19 cellular contexts compared by ENCODE assay signal in genomic region chr18:58870130-58870529, GRCh38. TPM values are rescaled to one million over a fixed set of nuclear protein-coding genes. Genes with fewer than 3 reads are reported as not detected.
DNase-seq lines count a peak whose midpoint lies in the region; ATAC-seq and TF ChIP-seq lines count a peak whose summit lies in the region.
"Had no signal": no experiment of that assay in that cellular context is flagged by ENCODE, and none has a peak within 500 bp of the region (broad histone marks: within the 10 kb centered on the region; RNA-seq: fewer than 3 reads in every experiment).

No MANE protein-coding gene starts in this region.

- DNase-seq in AG10803 (ENCODE audit: low read depth), result peak; percentile 60
- DNase-seq in M059J (ENCODE audit: low read depth), result peak; percentile 74
- no peak for DNase-seq in endodermal cell
- DNase-seq in prostate gland (ENCODE audit: low spot score), result no peak
- no peak for DNase-seq in NCI-H1417 treated with DMSO at 0.1 percent for 48 hours (lab: John Stamatoyannopoulos, UW)
- DNase-seq in activated CD8-positive, alpha-beta T cell treated with anti-CD3 and anti-CD28 coated beads for 36 hours, result no peak
- no peak for DNase-seq in RKO (ENCODE audit: low spot score)
- DNase-seq: activated naive CD4-positive, alpha-beta T cell treated with anti-CD3 and anti-CD28 coated beads, Interleukin-2, amount 50 U/mL, for 16 hours; heart left ventricle; MM.1S; NCI-H2081 treated with DMSO at 0.1 percent for 48 hours; NCI-H82; posterior cingulate gyrus; RPMI8226; T-helper 17 cell had no signal

- no peak overlapping the region for H3K4me3 Mint-ChIP-seq in endodermal cell
- no peak overlapping the region for H3K4me3 Mint-ChIP-seq in activated CD8-positive, alpha-beta T cell treated with anti-CD3 and anti-CD28 coated beads for 36 hours
- H3K4me3 Mint-ChIP-seq: T-helper 17 cell had no signal

- H3K9me3 Mint-ChIP-seq in endodermal cell, result peaks cover 8% of the 10 kb centered on the region
- H3K9me3 Mint-ChIP-seq in activated CD8-positive, alpha-beta T cell treated with anti-CD3 and anti-CD28 coated beads for 36 hours, result peaks cover 4% of the 10 kb centered on the region

- H3K27ac ChIP-seq in endodermal cell (ENCODE audit: low read depth, low read length) (peak overlapping the region; percentile 16), prostate gland (peak overlapping the region; percentile 98 to 100)
- H3K27ac ChIP-seq: epithelial cell of prostate, suprapubic skin had no signal

- peaks cover 80% of the 10 kb centered on the region for H3K36me3 Mint-ChIP-seq in endodermal cell (ENCODE audit: low read depth)
- H3K36me3 Mint-ChIP-seq in activated CD8-positive, alpha-beta T cell treated with anti-CD3 and anti-CD28 coated beads for 36 hours (ENCODE audit: low read depth), result no peaks in the 10 kb centered on the region

- H3K36me3 ChIP-seq in endodermal cell (ENCODE audit: control insufficient read depth, insufficient read depth, low read length) (peaks cover 93% of the 10 kb centered on the region), prostate gland (peaks cover 0 to 4% of the 10 kb centered on the region in 2 donors)

- H3K4me3 ChIP-seq in AG10803 (ENCODE audit: low read length) (no peak overlapping the region), endodermal cell (ENCODE audit: low read length) (peak overlapping the region; percentile 5), prostate gland (no peak overlapping the region)
- H3K4me3 ChIP-seq: heart left ventricle, suprapubic skin had no signal

- peak overlapping the region; percentile 28 for H3K27ac Mint-ChIP-seq in endodermal cell
- no peak overlapping the region for H3K27ac Mint-ChIP-seq in activated CD8-positive, alpha-beta T cell treated with anti-CD3 and anti-CD28 coated beads for 36 hours

- CTCF ChIA-PET in activated CD8-positive, alpha-beta T cell treated with anti-CD3 and anti-CD28 coated beads for 36 hours (lab: Charles Lee), result no interaction called here

- H3K4me1 ChIP-seq in endodermal cell (ENCODE audit: control insufficient read depth, insufficient read depth, low read length) (peaks cover 3% of the 10 kb centered on the region), prostate gland (replicated peaks) (peaks cover 18% of the 10 kb centered on the region)

- no peak for ATAC-seq in activated CD8-positive, alpha-beta T cell treated with anti-CD3 and anti-CD28 coated beads for 36 hours
- no peak for ATAC-seq in HG03196 (IDR thresholded peaks at IDR 0.05; ENCODE audit: unreplicated experiment)
- ATAC-seq: activated CD4-positive, CD25-positive, alpha-beta regulatory T cell treated with anti-CD3 and anti-CD28 coated beads, Interleukin-2, amount 50 U/mL, for 24 hours; T-helper 17 cell had no signal

- H3K27me3 ChIP-seq in endodermal cell (ENCODE audit: control insufficient read depth, insufficient read depth, low read length, poor library complexity, severe bottlenecking), result no peaks in the 10 kb centered on the region
- H3K27me3 ChIP-seq in prostate gland (replicated peaks; ENCODE audit: insufficient read depth), result no peaks in the 10 kb centered on the region
- H3K27me3 ChIP-seq: heart left ventricle, suprapubic skin had no signal

- peaks cover 67% of the 10 kb centered on the region for H3K4me1 Mint-ChIP-seq in endodermal cell
- H3K4me1 Mint-ChIP-seq in activated CD8-positive, alpha-beta T cell treated with anti-CD3 and anti-CD28 coated beads for 36 hours (ENCODE audit: low read depth), result no peaks in the 10 kb centered on the region

- H3K9me3 ChIP-seq in endodermal cell (ENCODE audit: control insufficient read depth, low read length), result peaks cover 12% of the 10 kb centered on the region
- H3K9me3 ChIP-seq in prostate gland, result no peaks in the 10 kb centered on the region
- H3K9me3 ChIP-seq: heart left ventricle, suprapubic skin had no signal

- POLR2A ChIA-PET in activated CD8-positive, alpha-beta T cell treated with anti-CD3 and anti-CD28 coated beads for 36 hours (lab: Charles Lee), result no interaction called here

- H3K27me3 Mint-ChIP-seq in endodermal cell (ENCODE audit: insufficient read depth), result no peaks in the 10 kb centered on the region
- H3K27me3 Mint-ChIP-seq in activated CD8-positive, alpha-beta T cell treated with anti-CD3 and anti-CD28 coated beads for 36 hours, result peaks cover 45% of the 10 kb centered on the region

- WGBS in endodermal cell (ENCODE audit: insufficient coverage in 1 of 2, insufficient read length in 1 of 2), 2 experiments, result 89 to 94% methylated on average over 5 of the region's 5 CpGs
- WGBS in prostate gland, result 57% methylated on average over 5 of the region's 5 CpGs

- TF ChIP-seq CTCF in AG10803 (conservative IDR thresholded peaks at IDR 0.05; ENCODE audit: low read length) (no peak), endodermal cell (conservative IDR thresholded peaks at IDR 0.05) (no peak), prostate gland (IDR thresholded peaks at IDR 0.05) (no peak)
- TF ChIP-seq CTCF in activated CD8-positive, alpha-beta T cell treated with anti-CD3 and anti-CD28 coated beads for 36 hours (IDR thresholded peaks at IDR 0.05), result no peak

- H3K9ac ChIP-seq in endodermal cell (ENCODE audit: extremely low read depth, low read length, poor library complexity, severe bottlenecking), result no peak overlapping the region

- no peak for TF ChIP-seq POLR2A in prostate gland (IDR thresholded peaks at IDR 0.05)

- intact Hi-C loops in prostate gland (cut with DNase I), result no loop called here
- intact Hi-C loops in activated CD8-positive, alpha-beta T cell treated with anti-CD3 and anti-CD28 coated beads for 36 hours (cut with micrococcal nuclease), result no loop called here

RNA-seq across cellular contexts. Expression of gene ZNF532, which starts 5.5 kb away (rescaled TPM):
- 52.2 and 60.9 TPM in 2 replicates for total RNA-seq in M059J (2014; rRNA removed; shearing (Covaris generic))
- 100 to 1,000 TPM; 138 to 207 TPM for total RNA-seq in endodermal cell
- 164 TPM for polyA plus RNA-seq in endodermal cell (2013, experiment 1 of 2)
- polyA plus RNA-seq in endodermal cell (2013, experiment 2 of 2), result 157 TPM
- total RNA-seq in prostate gland, result 100 to 1,000 TPM; 231 to 299 TPM
- total RNA-seq in activated CD8-positive, alpha-beta T cell treated with anti-CD3 and anti-CD28 coated beads for 36 hours, result 1 to 10 TPM; 1.3 to 1.8 TPM

Comparison
In these comparisons a context has a peak if more than half of its experiments do, and no peak if none do; other contexts are left out.
1. DNase-seq: peak in AG10803 (single experiment) and M059J (single experiment); none in endodermal cell (single experiment), prostate gland (single experiment), NCI-H1417 treated with DMSO at 0.1 percent for 48 hours (single experiment), activated CD8-positive, alpha-beta T cell treated with anti-CD3 and anti-CD28 coated beads for 36 hours (single experiment) and RKO (single experiment).
2. RNA of gene ZNF532, which starts 5.5 kb away (total RNA-seq): 231 to 299 TPM in prostate gland, 138 to 207 TPM in endodermal cell and 52.2 to 60.9 TPM in M059J; 1.3 to 1.8 TPM in activated CD8-positive, alpha-beta T cell treated with anti-CD3 and anti-CD28 coated beads for 36 hours; every median in the first group is over 10 times any median in the second.